ENCODE assay signal across 27 cellular contexts in the genomic region with DNA sequence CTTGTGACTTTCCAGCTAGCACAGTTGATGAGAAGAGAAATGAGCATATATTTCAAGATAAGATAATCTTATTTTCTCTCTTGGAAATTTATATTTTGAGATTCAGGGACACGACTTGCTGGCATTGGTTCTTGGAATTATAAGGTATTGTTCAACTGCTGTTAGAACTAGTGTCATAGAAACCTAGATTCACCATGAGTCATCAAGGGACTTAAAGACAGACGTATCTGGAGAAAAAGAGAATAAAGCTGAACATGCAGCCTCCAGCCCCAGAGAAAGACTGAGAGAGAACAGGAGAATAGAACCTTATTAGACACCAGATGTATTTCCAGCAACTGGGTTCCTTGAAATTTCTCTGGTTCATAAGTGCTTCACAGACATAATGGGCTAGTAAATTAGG.
A peak's percentile ranks its signal among the peaks of the same experiment; 100 is the strongest.
DNase-seq lines count a peak whose midpoint lies in the region; ATAC-seq and TF ChIP-seq lines count a peak whose summit lies in the region.
"Had no signal": no experiment of that assay in that cellular context is flagged by ENCODE, and none has a peak within 500 bp of the region (broad histone marks: within the 10 kb centered on the region; RNA-seq: fewer than 3 reads in every experiment).

No MANE protein-coding gene starts in this region.

- H3K79me2 ChIP-seq in hepatocyte = no peaks in the 10 kb centered on the region

- H3K4me1 Mint-ChIP-seq in activated T-helper 17 cell treated with anti-CD3 and anti-CD28 coated beads, Interleukin-2, amount 50 U/mL, for 72 hours = no peaks in the 10 kb centered on the region
- H3K4me1 Mint-ChIP-seq in naive thymus-derived CD8-positive, alpha-beta T cell = peaks cover 9 to 24% (median 15%) of the 10 kb centered on the region in 4 donors

- no peaks in the 10 kb centered on the region for H3K9me2 ChIP-seq in hepatocyte (replicated peaks; ENCODE audit: insufficient read depth)

- no peaks in the 10 kb centered on the region for H3K4me1 ChIP-seq in hepatocyte (ENCODE audit: insufficient read depth)
- H3K4me1 ChIP-seq: adrenal gland, psoas muscle had no signal

- no peaks in the 10 kb centered on the region for H3K36me3 ChIP-seq in kidney epithelial cell (ENCODE audit: control insufficient read depth, insufficient read depth, low read length)
- no peaks in the 10 kb centered on the region for H3K36me3 ChIP-seq in hepatocyte (replicated peaks; ENCODE audit: insufficient read depth, low read depth)
- H3K36me3 ChIP-seq: adrenal gland, BLaER1, brain microvascular endothelial cell, MG63 had no signal

- no peak overlapping the region for H3K27ac Mint-ChIP-seq in activated T-helper 17 cell treated with anti-CD3 and anti-CD28 coated beads, Interleukin-2, amount 50 U/mL, for 72 hours
- no peak overlapping the region for H3K27ac Mint-ChIP-seq in naive thymus-derived CD8-positive, alpha-beta T cell
- H3K27ac Mint-ChIP-seq: type B pancreatic cell had no signal

- no peaks in the 10 kb centered on the region for H3K36me3 Mint-ChIP-seq in activated T-helper 17 cell treated with anti-CD3 and anti-CD28 coated beads, Interleukin-2, amount 50 U/mL, for 72 hours (ENCODE audit: low read depth)
- H3K36me3 Mint-ChIP-seq in naive thymus-derived CD8-positive, alpha-beta T cell = no peaks in the 10 kb centered on the region
- H3K36me3 Mint-ChIP-seq: natural killer cell treated with Interleukin-12 subunit alpha and Interleukin-12 subunit beta and Interleukin-15 and Interleukin-18, amount 100 ng/mL, for 72 hours; type B pancreatic cell had no signal

- no peak overlapping the region for H2AFZ ChIP-seq in hepatocyte

- POLR2A ChIA-PET in naive thymus-derived CD8-positive, alpha-beta T cell (lab: Charles Lee) = no interaction called here

- H3K4me3 Mint-ChIP-seq in activated T-helper 17 cell treated with anti-CD3 and anti-CD28 coated beads, Interleukin-2, amount 50 U/mL, for 72 hours = no peak overlapping the region
- H3K4me3 Mint-ChIP-seq in naive thymus-derived CD8-positive, alpha-beta T cell = no peak overlapping the region
- H3K4me3 Mint-ChIP-seq: natural killer cell treated with Interleukin-12 subunit alpha and Interleukin-12 subunit beta and Interleukin-15 and Interleukin-18, amount 100 ng/mL, for 72 hours; type B pancreatic cell had no signal

- no peak for TF ChIP-seq CTCF in kidney epithelial cell (IDR thresholded peaks at IDR 0.05; ENCODE audit: insufficient read depth, low read length, poor library complexity, severe bottlenecking)
- no peak for TF ChIP-seq CTCF in hepatocyte (IDR thresholded peaks at IDR 0.05; ENCODE audit: poor library complexity)

- DNase-seq in HCEC 1CT = peak; percentile 26
- peak; percentile 63 for DNase-seq in HT1080 (ENCODE audit: low read depth)
- DNase-seq in kidney epithelial cell (ENCODE audit: low read depth) = peak; percentile 14
- no peak for DNase-seq in naive thymus-derived CD8-positive, alpha-beta T cell
- DNase-seq in hepatocyte (ENCODE audit: low spot score) = no peak
- DNase-seq: activated CD4-positive, alpha-beta T cell treated with anti-CD3 and anti-CD28 coated beads, Interleukin-2, amount 50 U/mL, for 48 hours; activated naive CD4-positive, alpha-beta T cell; activated T-cell treated with anti-CD3 and anti-CD28 coated beads, Interleukin-2, amount 50 U/mL, for 48 hours; adrenal gland; brain microvascular endothelial cell; DMS53; KG1; mammary epithelial cell; MG63; mucosa of descending colon; NCI-H1436 treated with DMSO at 0.1 percent for 48 hours; NCI-H345; NCI-H748 treated with DMSO at 0.1 percent for 48 hours; psoas muscle; stimulated activated CD4-positive, alpha-beta T cell treated with anti-CD3 and anti-CD28 coated beads, Interleukin-4, amount 100 ng/mL, for 1 hour; substantia nigra had no signal

- H3K4me2 ChIP-seq in hepatocyte = no peak overlapping the region
- H3K4me2 ChIP-seq: BLaER1 had no signal

- H3K27me3 ChIP-seq in kidney epithelial cell (ENCODE audit: control insufficient read depth, insufficient read depth, low read length) = no peaks in the 10 kb centered on the region
- H3K27me3 ChIP-seq in hepatocyte = no peaks in the 10 kb centered on the region
- H3K27me3 ChIP-seq: adrenal gland, BLaER1, brain microvascular endothelial cell, MG63 had no signal

- H3K27me3 Mint-ChIP-seq in activated T-helper 17 cell treated with anti-CD3 and anti-CD28 coated beads, Interleukin-2, amount 50 U/mL, for 72 hours = no peaks in the 10 kb centered on the region
- H3K27me3 Mint-ChIP-seq in naive thymus-derived CD8-positive, alpha-beta T cell = no peaks in the 10 kb centered on the region
- H3K27me3 Mint-ChIP-seq: natural killer cell treated with Interleukin-12 subunit alpha and Interleukin-12 subunit beta and Interleukin-15 and Interleukin-18, amount 100 ng/mL, for 72 hours; type B pancreatic cell had no signal

- ATAC-seq in activated T-helper 17 cell treated with anti-CD3 and anti-CD28 coated beads, Interleukin-2, amount 50 U/mL, for 72 hours (replicated peaks) = peak; percentile 65
- ATAC-seq in naive thymus-derived CD8-positive, alpha-beta T cell = no peak
- no peak for ATAC-seq in HG03175 (IDR thresholded peaks at IDR 0.05; ENCODE audit: unreplicated experiment)
- ATAC-seq: mucosa of descending colon; natural killer cell treated with Interleukin-12 subunit alpha and Interleukin-12 subunit beta and Interleukin-15 and Interleukin-18, amount 100 ng/mL, for 72 hours; psoas muscle had no signal

- no peaks in the 10 kb centered on the region for H4K20me1 ChIP-seq in hepatocyte (ENCODE audit: insufficient read depth, poor library complexity, severe bottlenecking)
- H4K20me1 ChIP-seq: BLaER1 had no signal

- H3K27ac ChIP-seq in hepatocyte = no peak overlapping the region
- H3K27ac ChIP-seq: adrenal gland, BLaER1, brain microvascular endothelial cell, psoas muscle, RWPE1 had no signal

- no peak overlapping the region for H3K4me3 ChIP-seq in kidney epithelial cell (ENCODE audit: low read depth, low read length)
- no peak overlapping the region for H3K4me3 ChIP-seq in hepatocyte
- H3K4me3 ChIP-seq: adrenal gland, BLaER1, MG63, mucosa of descending colon, psoas muscle had no signal

- H3K9me3 Mint-ChIP-seq in activated T-helper 17 cell treated with anti-CD3 and anti-CD28 coated beads, Interleukin-2, amount 50 U/mL, for 72 hours = peaks cover 3% of the 10 kb centered on the region
- H3K9me3 Mint-ChIP-seq in naive thymus-derived CD8-positive, alpha-beta T cell = no peaks in the 10 kb centered on the region
- H3K9me3 Mint-ChIP-seq: natural killer cell treated with Interleukin-12 subunit alpha and Interleukin-12 subunit beta and Interleukin-15 and Interleukin-18, amount 100 ng/mL, for 72 hours; type B pancreatic cell had no signal

- no peaks in the 10 kb centered on the region for H3K9me3 ChIP-seq in hepatocyte (ENCODE audit: low read depth)
- H3K9me3 ChIP-seq: adrenal gland, BLaER1, MG63, mucosa of descending colon, psoas muscle had no signal

- WGBS in hepatocyte (ENCODE audit: low lambda C conversion rate, missing lambda C conversion rate) = 63% methylated on average over 2 of the region's 2 CpGs

Comparison
In these comparisons a context has a peak if more than half of its experiments do, and no peak if none do; other contexts are left out.
1. DNase-seq: peak in HCEC 1CT (single experiment), HT1080 (single experiment) and kidney epithelial cell (single experiment); none in naive thymus-derived CD8-positive, alpha-beta T cell (0 of 10) and hepatocyte (single experiment).